ENCODE assay signal across 1 cellular context in genomic region chr6:30877419-30878262, GRCh38.
A peak's percentile ranks its signal among the peaks of the same experiment; 100 is the strongest.
TF ChIP-seq lines count a peak whose summit lies in the region.

No MANE protein-coding gene starts in this region.

TF ChIP-seq in HepG2, 621 proteins besides CTCF, POLR2A, EP300 and RAD21 (continued from another document):
- 0 out of 2 replicates have a peak, but pooled peaks have one; percentile 40 for TF ChIP-seq HOMEZ (CRISPR knock-in tag; IDR thresholded peaks at IDR 0.05; ENCODE audit: low read depth)
- TF ChIP-seq CHCHD3 (CRISPR knock-in tag; IDR thresholded peaks at IDR 0.05): no peak
- TF ChIP-seq ZNF253 (CRISPR knock-in tag; IDR thresholded peaks at IDR 0.05; ENCODE audit: borderline replicate concordance): no peak
- TF ChIP-seq ZNF576 (CRISPR knock-in tag; IDR thresholded peaks at IDR 0.05): no peak
- TF ChIP-seq FOXA3 (CRISPR knock-in tag; IDR thresholded peaks at IDR 0.05): peak; percentile 25; the same call in 1 of the 2 replicates
- TF ChIP-seq ZNF33A (CRISPR knock-in tag; IDR thresholded peaks at IDR 0.05; ENCODE audit: borderline replicate concordance): no peak
- TF ChIP-seq, protein P1, sequence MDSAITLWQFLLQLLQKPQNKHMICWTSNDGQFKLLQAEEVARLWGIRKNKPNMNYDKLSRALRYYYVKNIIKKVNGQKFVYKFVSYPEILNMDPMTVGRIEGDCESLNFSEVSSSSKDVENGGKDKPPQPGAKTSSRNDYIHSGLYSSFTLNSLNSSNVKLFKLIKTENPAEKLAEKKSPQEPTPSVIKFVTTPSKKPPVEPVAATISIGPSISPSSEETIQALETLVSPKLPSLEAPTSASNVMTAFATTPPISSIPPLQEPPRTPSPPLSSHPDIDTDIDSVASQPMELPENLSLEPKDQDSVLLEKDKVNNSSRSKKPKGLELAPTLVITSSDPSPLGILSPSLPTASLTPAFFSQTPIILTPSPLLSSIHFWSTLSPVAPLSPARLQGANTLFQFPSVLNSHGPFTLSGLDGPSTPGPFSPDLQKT (CRISPR knock-in tag; IDR thresholded peaks at IDR 0.05; ENCODE audit: borderline replicate concordance): no peak
- TF ChIP-seq ZNF382 (CRISPR knock-in tag; IDR thresholded peaks at IDR 0.05; ENCODE audit: borderline replicate concordance): no peak
- TF ChIP-seq ZNF629 (CRISPR knock-in tag; conservative IDR thresholded peaks at IDR 0.05): no peak
- peak; percentile 71 for TF ChIP-seq ZBTB33 (CRISPR knock-in tag; IDR thresholded peaks at IDR 0.05)
- peak; percentile 74; the same call in 1 of the 2 replicates for TF ChIP-seq BORCS8-MEF2B (CRISPR knock-in tag; IDR thresholded peaks at IDR 0.05)
- no peak for TF ChIP-seq ZNF547 (CRISPR knock-in tag; IDR thresholded peaks at IDR 0.05)
- TF ChIP-seq, protein P2, sequence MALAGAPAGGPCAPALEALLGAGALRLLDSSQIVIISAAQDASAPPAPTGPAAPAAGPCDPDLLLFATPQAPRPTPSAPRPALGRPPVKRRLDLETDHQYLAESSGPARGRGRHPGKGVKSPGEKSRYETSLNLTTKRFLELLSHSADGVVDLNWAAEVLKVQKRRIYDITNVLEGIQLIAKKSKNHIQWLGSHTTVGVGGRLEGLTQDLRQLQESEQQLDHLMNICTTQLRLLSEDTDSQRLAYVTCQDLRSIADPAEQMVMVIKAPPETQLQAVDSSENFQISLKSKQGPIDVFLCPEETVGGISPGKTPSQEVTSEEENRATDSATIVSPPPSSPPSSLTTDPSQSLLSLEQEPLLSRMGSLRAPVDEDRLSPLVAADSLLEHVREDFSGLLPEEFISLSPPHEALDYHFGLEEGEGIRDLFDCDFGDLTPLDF (CRISPR knock-in tag; IDR thresholded peaks at IDR 0.05): no peak; the same call in 1 of the 2 replicates
- TF ChIP-seq ARNT2 (CRISPR knock-in tag; IDR thresholded peaks at IDR 0.05; ENCODE audit: low read depth): no peak
- no peak for TF ChIP-seq SNRNP70 (IDR thresholded peaks at IDR 0.05; ENCODE audit: low read depth, low read length)
- no peak for TF ChIP-seq ZNF557 (CRISPR knock-in tag; IDR thresholded peaks at IDR 0.05)
- TF ChIP-seq, protein P3, sequence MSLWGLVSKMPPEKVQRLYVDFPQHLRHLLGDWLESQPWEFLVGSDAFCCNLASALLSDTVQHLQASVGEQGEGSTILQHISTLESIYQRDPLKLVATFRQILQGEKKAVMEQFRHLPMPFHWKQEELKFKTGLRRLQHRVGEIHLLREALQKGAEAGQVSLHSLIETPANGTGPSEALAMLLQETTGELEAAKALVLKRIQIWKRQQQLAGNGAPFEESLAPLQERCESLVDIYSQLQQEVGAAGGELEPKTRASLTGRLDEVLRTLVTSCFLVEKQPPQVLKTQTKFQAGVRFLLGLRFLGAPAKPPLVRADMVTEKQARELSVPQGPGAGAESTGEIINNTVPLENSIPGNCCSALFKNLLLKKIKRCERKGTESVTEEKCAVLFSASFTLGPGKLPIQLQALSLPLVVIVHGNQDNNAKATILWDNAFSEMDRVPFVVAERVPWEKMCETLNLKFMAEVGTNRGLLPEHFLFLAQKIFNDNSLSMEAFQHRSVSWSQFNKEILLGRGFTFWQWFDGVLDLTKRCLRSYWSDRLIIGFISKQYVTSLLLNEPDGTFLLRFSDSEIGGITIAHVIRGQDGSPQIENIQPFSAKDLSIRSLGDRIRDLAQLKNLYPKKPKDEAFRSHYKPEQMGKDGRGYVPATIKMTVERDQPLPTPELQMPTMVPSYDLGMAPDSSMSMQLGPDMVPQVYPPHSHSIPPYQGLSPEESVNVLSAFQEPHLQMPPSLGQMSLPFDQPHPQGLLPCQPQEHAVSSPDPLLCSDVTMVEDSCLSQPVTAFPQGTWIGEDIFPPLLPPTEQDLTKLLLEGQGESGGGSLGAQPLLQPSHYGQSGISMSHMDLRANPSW (CRISPR knock-in tag; IDR thresholded peaks at IDR 0.05; ENCODE audit: borderline replicate concordance): no peak
- TF ChIP-seq, protein P4, sequence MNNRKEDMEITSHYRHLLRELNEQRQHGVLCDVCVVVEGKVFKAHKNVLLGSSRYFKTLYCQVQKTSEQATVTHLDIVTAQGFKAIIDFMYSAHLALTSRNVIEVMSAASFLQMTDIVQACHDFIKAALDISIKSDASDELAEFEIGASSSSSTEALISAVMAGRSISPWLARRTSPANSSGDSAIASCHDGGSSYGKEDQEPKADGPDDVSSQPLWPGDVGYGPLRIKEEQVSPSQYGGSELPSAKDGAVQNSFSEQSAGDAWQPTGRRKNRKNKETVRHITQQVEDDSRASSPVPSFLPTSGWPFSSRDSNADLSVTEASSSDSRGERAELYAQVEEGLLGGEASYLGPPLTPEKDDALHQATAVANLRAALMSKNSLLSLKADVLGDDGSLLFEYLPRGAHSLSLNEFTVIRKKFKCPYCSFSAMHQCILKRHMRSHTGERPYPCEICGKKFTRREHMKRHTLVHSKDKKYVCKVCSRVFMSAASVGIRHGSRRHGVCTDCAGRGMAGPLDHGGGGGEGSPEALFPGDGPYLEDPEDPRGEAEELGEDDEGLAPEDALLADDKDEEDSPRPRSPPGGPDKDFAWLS (CRISPR knock-in tag; IDR thresholded peaks at IDR 0.05; ENCODE audit: borderline replicate concordance): no peak
- no peak for TF ChIP-seq ZNF30 (CRISPR knock-in tag; IDR thresholded peaks at IDR 0.05)
- TF ChIP-seq SYNCRIP (IDR thresholded peaks at IDR 0.05; ENCODE audit: insufficient read depth, low read depth, low read length): no peak
- TF ChIP-seq NR0B2 (CRISPR knock-in tag; IDR thresholded peaks at IDR 0.05): no peak
- TF ChIP-seq, protein P5, sequence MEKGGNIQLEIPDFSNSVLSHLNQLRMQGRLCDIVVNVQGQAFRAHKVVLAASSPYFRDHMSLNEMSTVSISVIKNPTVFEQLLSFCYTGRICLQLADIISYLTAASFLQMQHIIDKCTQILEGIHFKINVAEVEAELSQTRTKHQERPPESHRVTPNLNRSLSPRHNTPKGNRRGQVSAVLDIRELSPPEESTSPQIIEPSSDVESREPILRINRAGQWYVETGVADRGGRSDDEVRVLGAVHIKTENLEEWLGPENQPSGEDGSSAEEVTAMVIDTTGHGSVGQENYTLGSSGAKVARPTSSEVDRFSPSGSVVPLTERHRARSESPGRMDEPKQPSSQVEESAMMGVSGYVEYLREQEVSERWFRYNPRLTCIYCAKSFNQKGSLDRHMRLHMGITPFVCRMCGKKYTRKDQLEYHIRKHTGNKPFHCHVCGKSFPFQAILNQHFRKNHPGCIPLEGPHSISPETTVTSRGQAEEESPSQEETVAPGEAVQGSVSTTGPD (CRISPR knock-in tag; IDR thresholded peaks at IDR 0.05): no peak
- peak in 1 of 2 experiments; percentile 13; a peak in 1 of 4 replicates for TF ChIP-seq MAFK (conservative IDR thresholded peaks at IDR 0.05 in 1 of 2, IDR thresholded peaks at IDR 0.05 in 1 of 2; ENCODE audit: low read length in 2 of 2)
- no peak for TF ChIP-seq TBP (CRISPR knock-in tag; IDR thresholded peaks at IDR 0.05)
- TF ChIP-seq ATF7 (IDR thresholded peaks at IDR 0.05): no peak
- TF ChIP-seq ATF7 (CRISPR knock-in tag; IDR thresholded peaks at IDR 0.05): no peak
